Comparison of ENCODE assay signal across 1 cellular context in the genomic region with DNA sequence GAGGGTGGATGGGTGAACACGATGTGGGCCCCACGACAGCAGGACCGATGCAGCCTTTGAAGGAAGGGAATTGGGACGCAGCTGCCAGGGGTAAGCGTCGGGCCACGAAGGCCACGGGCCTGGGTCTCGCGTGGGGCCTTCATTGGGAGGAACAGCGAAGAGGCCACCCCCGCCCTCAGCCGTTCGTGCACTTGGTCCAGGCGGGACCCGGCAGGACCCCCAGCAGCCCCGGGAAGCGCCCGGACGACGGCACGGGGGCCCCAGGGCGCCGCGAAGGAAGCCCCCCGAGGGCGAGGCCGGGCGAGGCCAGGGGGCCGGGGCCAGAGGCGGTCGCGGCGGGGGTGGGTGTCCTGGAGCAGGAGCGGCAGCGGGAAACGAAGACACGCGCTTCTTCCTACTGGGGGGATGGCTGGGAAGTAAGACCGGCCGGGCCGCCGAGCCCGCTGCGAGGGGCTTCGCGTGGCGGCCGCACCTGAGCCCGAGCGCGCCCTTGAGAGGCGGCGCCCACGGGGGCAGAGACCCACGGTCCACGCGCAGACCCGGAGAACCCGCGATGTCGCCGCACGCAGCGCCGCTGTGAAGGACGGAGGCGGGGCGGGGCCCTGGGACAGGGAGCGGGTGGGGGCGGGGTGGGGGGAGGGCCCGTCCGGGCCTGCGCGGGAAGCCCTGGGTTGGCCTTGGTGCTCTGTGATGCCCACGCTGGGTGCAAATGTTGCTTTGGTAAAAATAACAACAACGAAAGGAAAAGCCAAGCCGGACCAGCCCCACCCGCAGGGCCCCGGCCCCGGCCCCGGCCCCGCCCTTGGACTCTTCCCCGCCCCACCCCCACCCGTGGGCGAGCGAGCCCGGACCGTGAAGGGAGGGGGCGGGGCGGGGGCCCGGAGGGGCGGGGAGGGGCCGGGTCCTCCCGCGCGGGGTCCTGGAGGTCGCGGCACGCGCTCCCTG.
TF ChIP-seq lines count a peak whose summit lies in the region.

No MANE protein-coding gene starts in this region.

TF ChIP-seq in WTC11, 78 proteins besides CTCF, POLR2A, EP300 and RAD21 (continued from another document):
- TF ChIP-seq, protein P1, sequence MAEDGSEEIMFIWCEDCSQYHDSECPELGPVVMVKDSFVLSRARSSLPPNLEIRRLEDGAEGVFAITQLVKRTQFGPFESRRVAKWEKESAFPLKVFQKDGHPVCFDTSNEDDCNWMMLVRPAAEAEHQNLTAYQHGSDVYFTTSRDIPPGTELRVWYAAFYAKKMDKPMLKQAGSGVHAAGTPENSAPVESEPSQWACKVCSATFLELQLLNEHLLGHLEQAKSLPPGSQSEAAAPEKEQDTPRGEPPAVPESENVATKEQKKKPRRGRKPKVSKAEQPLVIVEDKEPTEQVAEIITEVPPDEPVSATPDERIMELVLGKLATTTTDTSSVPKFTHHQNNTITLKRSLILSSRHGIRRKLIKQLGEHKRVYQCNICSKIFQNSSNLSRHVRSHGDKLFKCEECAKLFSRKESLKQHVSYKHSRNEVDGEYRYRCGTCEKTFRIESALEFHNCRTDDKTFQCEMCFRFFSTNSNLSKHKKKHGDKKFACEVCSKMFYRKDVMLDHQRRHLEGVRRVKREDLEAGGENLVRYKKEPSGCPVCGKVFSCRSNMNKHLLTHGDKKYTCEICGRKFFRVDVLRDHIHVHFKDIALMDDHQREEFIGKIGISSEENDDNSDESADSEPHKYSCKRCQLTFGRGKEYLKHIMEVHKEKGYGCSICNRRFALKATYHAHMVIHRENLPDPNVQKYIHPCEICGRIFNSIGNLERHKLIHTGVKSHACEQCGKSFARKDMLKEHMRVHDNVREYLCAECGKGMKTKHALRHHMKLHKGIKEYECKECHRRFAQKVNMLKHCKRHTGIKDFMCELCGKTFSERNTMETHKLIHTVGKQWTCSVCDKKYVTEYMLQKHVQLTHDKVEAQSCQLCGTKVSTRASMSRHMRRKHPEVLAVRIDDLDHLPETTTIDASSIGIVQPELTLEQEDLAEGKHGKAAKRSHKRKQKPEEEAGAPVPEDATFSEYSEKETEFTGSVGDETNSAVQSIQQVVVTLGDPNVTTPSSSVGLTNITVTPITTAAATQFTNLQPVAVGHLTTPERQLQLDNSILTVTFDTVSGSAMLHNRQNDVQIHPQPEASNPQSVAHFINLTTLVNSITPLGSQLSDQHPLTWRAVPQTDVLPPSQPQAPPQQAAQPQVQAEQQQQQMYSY (CRISPR knock-in tag; IDR thresholded peaks at IDR 0.05), result no peak
- no peak for TF ChIP-seq EMX1 (CRISPR knock-in tag; IDR thresholded peaks at IDR 0.05)
- no peak for TF ChIP-seq MAX (CRISPR knock-in tag; IDR thresholded peaks at IDR 0.05)
- no peak for TF ChIP-seq RELA (CRISPR knock-in tag; IDR thresholded peaks at IDR 0.05; ENCODE audit: borderline replicate concordance)
- TF ChIP-seq GABPB1 (CRISPR knock-in tag; IDR thresholded peaks at IDR 0.05), result no peak
- no peak for TF ChIP-seq GRHL2 (CRISPR knock-in tag; IDR thresholded peaks at IDR 0.05; ENCODE audit: insufficient replicate concordance, severe bottlenecking)
- TF ChIP-seq, protein P2, sequence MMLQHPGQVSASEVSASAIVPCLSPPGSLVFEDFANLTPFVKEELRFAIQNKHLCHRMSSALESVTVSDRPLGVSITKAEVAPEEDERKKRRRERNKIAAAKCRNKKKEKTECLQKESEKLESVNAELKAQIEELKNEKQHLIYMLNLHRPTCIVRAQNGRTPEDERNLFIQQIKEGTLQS (CRISPR knock-in tag; conservative IDR thresholded peaks at IDR 0.05), result no peak
- no peak for TF ChIP-seq E2F1 (CRISPR knock-in tag; IDR thresholded peaks at IDR 0.05)
- TF ChIP-seq ZNF532 (CRISPR knock-in tag; IDR thresholded peaks at IDR 0.05; ENCODE audit: borderline replicate concordance), result no peak
- TF ChIP-seq, protein P3, sequence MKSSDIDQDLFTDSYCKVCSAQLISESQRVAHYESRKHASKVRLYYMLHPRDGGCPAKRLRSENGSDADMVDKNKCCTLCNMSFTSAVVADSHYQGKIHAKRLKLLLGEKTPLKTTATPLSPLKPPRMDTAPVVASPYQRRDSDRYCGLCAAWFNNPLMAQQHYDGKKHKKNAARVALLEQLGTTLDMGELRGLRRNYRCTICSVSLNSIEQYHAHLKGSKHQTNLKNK (CRISPR knock-in tag; IDR thresholded peaks at IDR 0.05), result no peak
